In genomic region chr15:67065531-67066005, GRCh38 we compare ENCODE assay signal across 8 cellular contexts. TPM values are rescaled to one million over a fixed set of nuclear protein-coding genes. Genes with fewer than 3 reads are reported as not detected.
DNase-seq lines count a peak whose midpoint lies in the region; ATAC-seq, FAIRE-seq and TF ChIP-seq lines count a peak whose summit lies in the region.

SMAD3 (plus strand) TSS chr15:67065602; CDS start chr15:67066155, 553 bp downstream.

- H3K4me2 ChIP-seq in A549: peak within 1 kb of the TSS; percentile 94
- peak within 1 kb of the TSS; percentile 100 for H3K4me2 ChIP-seq in OCI-LY3 (ENCODE audit: low read length)

- H3K4me3 ChIP-seq in A549: peak within 1 kb of the TSS; percentile 95
- peak within 1 kb of the TSS; percentile 97 for H3K4me3 ChIP-seq in OCI-LY3 (ENCODE audit: low read length)
- H3K4me3 ChIP-seq in esophagus (ENCODE audit: low read depth in 1 of 2, low read length in 2 of 2): peak within 1 kb of the TSS; percentile 79 to 89
- H3K4me3 ChIP-seq in mucosa of stomach (ENCODE audit: low read length): peak within 1 kb of the TSS; percentile 88

- H3K4me3 Mint-ChIP-seq in activated T-cell treated with anti-CD3 and anti-CD28 coated beads, Interleukin-2, amount 50 U/mL, for 4 hours: peak within 1 kb of the TSS; percentile 95

- under 1% methylated on average over 33 of the region's 63 CpGs for WGBS in A549 (ENCODE audit: missing lambda C conversion rate)
- WGBS in esophagus, 2 donors: 0% methylated on average over 37 to 63 of the region's 63 CpGs

- peaks cover 34% of the 10 kb centered on the region for H3K79me2 ChIP-seq in OCI-LY3 (ENCODE audit: low read length)

- peaks cover 64% of the 10 kb centered on the region for H3K4me1 Mint-ChIP-seq in activated T-cell treated with anti-CD3 and anti-CD28 coated beads, Interleukin-2, amount 50 U/mL, for 4 hours (ENCODE audit: low read depth)

- H3K27ac ChIP-seq in A549: peak within 1 kb of the TSS; percentile 89 to 96
- peak within 1 kb of the TSS; percentile 35 for H3K27ac ChIP-seq in OCI-LY3 (ENCODE audit: low read length)
- peak within 1 kb of the TSS; percentile 88 to 91 for H3K27ac ChIP-seq in esophagus (ENCODE audit: low read depth in 2 of 2, low read length in 1 of 2)

- POLR2A ChIA-PET in A549 (lab: Yijun Ruan, JAX): interaction anchor here (0.6 to 2.1 kb wide), 27 partner anchors 9 to 189 kb away, joined by 3 to 17 read pairs (median 4); partner anchors contain the start of genes AAGAB and IQCH

- ATAC-seq in A549: peak; percentile 80 to 81
- ATAC-seq in GM18511 (IDR thresholded peaks at IDR 0.05; ENCODE audit: unreplicated experiment): peak; percentile 59
- peak; percentile 50 for ATAC-seq in HG03064 (IDR thresholded peaks at IDR 0.05; ENCODE audit: low read depth, unreplicated experiment)
- ATAC-seq in activated T-cell treated with anti-CD3 and anti-CD28 coated beads, Interleukin-2, amount 50 U/mL, for 4 hours: peak; percentile 51 to 52

- TF ChIP-seq CTCF in A549 (IDR thresholded peaks at IDR 0.05): peak; percentile 31; the same call in 1 of the 3 replicates
- no peak for TF ChIP-seq CTCF in OCI-LY3 (IDR thresholded peaks at IDR 0.05; ENCODE audit: low read depth, low read length)

- CTCF ChIA-PET in A549 (lab: Yijun Ruan, JAX): interaction anchor here (0.6 to 8.0 kb wide), 17 partner anchors 9 to 122 kb away, joined by 3 to 66 read pairs (median 5); no protein-coding TSS in a partner anchor

- H3K27me3 Mint-ChIP-seq in activated T-cell treated with anti-CD3 and anti-CD28 coated beads, Interleukin-2, amount 50 U/mL, for 4 hours (ENCODE audit: low read depth): no peaks in the 10 kb centered on the region

- H4K20me1 ChIP-seq in OCI-LY3 (ENCODE audit: insufficient read depth, low read length): peaks cover 33% of the 10 kb centered on the region

- peaks cover 7% of the 10 kb centered on the region for H3K36me3 Mint-ChIP-seq in activated T-cell treated with anti-CD3 and anti-CD28 coated beads, Interleukin-2, amount 50 U/mL, for 4 hours (ENCODE audit: insufficient read depth)

- H3K4me1 ChIP-seq in A549 (peaks cover 52% of the 10 kb centered on the region), OCI-LY3 (ENCODE audit: low read length) (peaks cover 26% of the 10 kb centered on the region), esophagus (ENCODE audit: control insufficient read depth in 2 of 2, insufficient read depth in 2 of 2, low read length in 1 of 2) (peaks cover 2% of the 10 kb centered on the region in 2 donors), mucosa of stomach (ENCODE audit: control insufficient read depth, insufficient read depth, low read length) (peaks cover 57% of the 10 kb centered on the region)

- H3K9ac ChIP-seq in OCI-LY3 (ENCODE audit: low read length) (peak within 1 kb of the TSS; percentile 96), mucosa of stomach (ENCODE audit: low read length) (peak within 1 kb of the TSS; percentile 93)

- peak within 1 kb of the TSS; percentile 78 for H2AFZ ChIP-seq in OCI-LY3 (ENCODE audit: low read depth, low read length)

- TF ChIP-seq EP300 in A549 (IDR thresholded peaks at IDR 0.05): no peak; a peak in 1 of 5 replicates

- FAIRE-seq in A549 (lab: Jason Lieb, UNC): no peak

- H3K36me3 ChIP-seq in OCI-LY3 (replicated peaks; ENCODE audit: low read depth, low read length) (no peaks in the 10 kb centered on the region), esophagus (ENCODE audit: control insufficient read depth in 2 of 2, insufficient read depth in 2 of 2, low read length in 1 of 2) (no peaks in the 10 kb centered on the region), mucosa of stomach (ENCODE audit: control insufficient read depth, insufficient read depth, low read length) (no peaks in the 10 kb centered on the region)

- peak; percentile 75 for TF ChIP-seq POLR2A in A549 (IDR thresholded peaks at IDR 0.05; ENCODE audit: low read length)

- peak; percentile 93 to 98 for DNase-seq in A549 (ENCODE audit: low read depth in 1 of 2, low spot score in 1 of 2)
- DNase-seq in activated T-cell treated with anti-CD3 and anti-CD28 coated beads, Interleukin-2, amount 50 U/mL, for 4 hours: peak; percentile 68
- DNase-seq in stimulated activated CD8-positive, alpha-beta memory T cell treated with anti-CD3 and anti-CD28 coated beads, Interleukin-7, amount 100 ng/mL, for 24 hours (ENCODE audit: low read depth): peak; percentile 38

- H3K9me3 Mint-ChIP-seq in activated T-cell treated with anti-CD3 and anti-CD28 coated beads, Interleukin-2, amount 50 U/mL, for 4 hours: no peaks in the 10 kb centered on the region

- H3K9me3 ChIP-seq in A549 (no peaks in the 10 kb centered on the region), OCI-LY3 (ENCODE audit: insufficient read depth, low read length) (no peaks in the 10 kb centered on the region), esophagus (ENCODE audit: control insufficient read depth in 2 of 2, insufficient read depth in 1 of 2, low read depth in 1 of 2, low read length in 1 of 2) (no peaks in the 10 kb centered on the region), mucosa of stomach (ENCODE audit: control insufficient read depth, low read length) (no peaks in the 10 kb centered on the region)

- peaks cover 35% of the 10 kb centered on the region for H3K27me3 ChIP-seq in OCI-LY3 (ENCODE audit: low read depth, low read length)
- no peaks in the 10 kb centered on the region for H3K27me3 ChIP-seq in esophagus (ENCODE audit: control insufficient read depth in 1 of 2, insufficient read depth in 2 of 2, low read length in 2 of 2)
- H3K27me3 ChIP-seq in mucosa of stomach (ENCODE audit: control insufficient read depth, insufficient read depth, low read length): no peaks in the 10 kb centered on the region

- TF ChIP-seq RAD21 in A549 (conservative IDR thresholded peaks at IDR 0.05 in 1 of 2, IDR thresholded peaks at IDR 0.05 in 1 of 2): peak; percentile 27 to 58; a peak in 2 of 5 replicates

TF ChIP-seq in A549, 52 proteins besides CTCF, POLR2A, EP300 and RAD21 (continues in another document):
- no peak for TF ChIP-seq FOSL2 (IDR thresholded peaks at IDR 0.05)
- peak; percentile 30 for TF ChIP-seq FOSL2 (CRISPR knock-in tag; IDR thresholded peaks at IDR 0.05)
- no peak for TF ChIP-seq ESRRA (IDR thresholded peaks at IDR 0.05; ENCODE audit: borderline replicate concordance, low read length)
- TF ChIP-seq KDM1A (IDR thresholded peaks at IDR 0.05; ENCODE audit: low read depth): no peak
- TF ChIP-seq SREBF2 (IDR thresholded peaks at IDR 0.05): no peak
- TF ChIP-seq RCOR1 (IDR thresholded peaks at IDR 0.05; ENCODE audit: low read depth, low read length): no peak
- no peak for TF ChIP-seq TFCP2L1 (CRISPR knock-in tag; IDR thresholded peaks at IDR 0.05)
- peak in 1 of 2 experiments; percentile 7; a peak in 1 of 4 replicates for TF ChIP-seq CEBPB (IDR thresholded peaks at IDR 0.05)
- TF ChIP-seq GATA3 (IDR thresholded peaks at IDR 0.05; ENCODE audit: borderline replicate concordance): peak; percentile 59
- TF ChIP-seq TP53 (CRISPR knock-in tag; IDR thresholded peaks at IDR 0.05): 0 out of 2 replicates have a peak, but pooled peaks have one; percentile 30
- TF ChIP-seq NFE2L2 (conservative IDR thresholded peaks at IDR 0.05; ENCODE audit: low read length): no peak
- no peak for TF ChIP-seq HEYL (CRISPR knock-in tag; IDR thresholded peaks at IDR 0.05)
- TF ChIP-seq FOSB (CRISPR knock-in tag; IDR thresholded peaks at IDR 0.05): no peak
- TF ChIP-seq HMGXB4 (CRISPR knock-in tag; IDR thresholded peaks at IDR 0.05; ENCODE audit: borderline replicate concordance): no peak
- no peak for TF ChIP-seq MAZ (IDR thresholded peaks at IDR 0.05; ENCODE audit: borderline replicate concordance, low read depth, low read length)
- peak; percentile 75 for TF ChIP-seq MAX (IDR thresholded peaks at IDR 0.05)
- no peak for TF ChIP-seq RNF2 (IDR thresholded peaks at IDR 0.05; ENCODE audit: borderline replicate concordance, low read depth)
- no peak; the same call in 1 of the 2 replicates for TF ChIP-seq E2F6 (IDR thresholded peaks at IDR 0.05; ENCODE audit: borderline replicate concordance, low read depth)

RNA-seq across cellular contexts. Expression of gene SMAD3, which starts in this region (rescaled TPM):
- 77.2 and 101 TPM in 2 replicates for polyA plus RNA-seq in A549 (2011; rRNA removed)
- polyA plus RNA-seq in A549 (2012; cell fraction: cytosol; rRNA removed): 116 and 161 TPM in 2 replicates
- polyA plus RNA-seq in A549 (2012; cell fraction: nucleus; rRNA removed): 256 and 267 TPM in 2 replicates
- polyA plus RNA-seq in A549 (2017; fragmentation: RNase III; extraction: RNeasy Plus Mini Kit Qiagen cat#74134 plus additional on column Dnase treatment): 74.6 to 106 TPM (median 93.4 TPM) in 3 replicates
- polyA minus RNA-seq in A549 (2011; rRNA and poly(A)+ RNA removed): 138 and 158 TPM in 2 replicates
- 10 to 100 TPM; 23.2 to 25.7 (median 24.4) TPM for total RNA-seq in activated T-cell treated with anti-CD3 and anti-CD28 coated beads, Interleukin-2, amount 50 U/mL, for 4 hours
- 10 to 100 TPM; 24.8 to 51.5 TPM for polyA plus RNA-seq in esophagus

Comparison
In these comparisons a context has a peak if more than half of its experiments do, and no peak if none do; other contexts are left out.
1. Peak in every context shown above with its lines: DNase-seq, ATAC-seq, H3K4me3 ChIP-seq and H3K27ac ChIP-seq.
2. DNase-seq: peak in every context shown above with its lines; median percentile 96 in A549; 68 in activated T-cell treated with anti-CD3 and anti-CD28 coated beads, Interleukin-2, amount 50 U/mL, for 4 hours; 38 in stimulated activated CD8-positive, alpha-beta memory T cell treated with anti-CD3 and anti-CD28 coated beads, Interleukin-7, amount 100 ng/mL, for 24 hours.
3. H3K27ac ChIP-seq: peak in every context shown above with its lines; median percentile 92 in A549; 90 in esophagus; 35 in OCI-LY3.